Comparison of ENCODE assay signal across 1 cellular context in genomic region chr6:30914076-30914853, GRCh38.
TF ChIP-seq lines count a peak whose summit lies in the region.

TSS of gene VARS2 (plus strand) at chr6:30914238. CDS start at chr6:30914837, 599 bp downstream.

TF ChIP-seq in K562, 482 proteins besides CTCF, POLR2A, EP300 and RAD21 (continued from another document and continues in another):
- TF ChIP-seq CREB5 (CRISPR knock-in tag; IDR thresholded peaks at IDR 0.05) (0 out of 2 replicates have a peak, but pooled peaks have one; percentile 75), JUN (IDR thresholded peaks at IDR 0.05; ENCODE audit: borderline replicate concordance, low read depth, low read length) (no peak), JUN (CRISPR knock-in tag; IDR thresholded peaks at IDR 0.05; ENCODE audit: borderline replicate concordance) (peak; percentile 32; the same call in 1 of the 2 replicates), POLR2AphosphoS2 (IDR thresholded peaks at IDR 0.05; ENCODE audit: low read length) (peak; percentile 92), FOXK2 (conservative IDR thresholded peaks at IDR 0.05 in 1 of 2, IDR thresholded peaks at IDR 0.05 in 1 of 2; ENCODE audit: low read depth in 2 of 2) (no peak), SIX5 (IDR thresholded peaks at IDR 0.05; ENCODE audit: borderline replicate concordance in 1 of 2, insufficient read depth in 1 of 2, low read depth in 1 of 2, low read length in 2 of 2) (no peak), GTF2A2 (tag; IDR thresholded peaks at IDR 0.05) (no peak), ARID1B (IDR thresholded peaks at IDR 0.05) (no peak; the same call in none of the 2 replicates), NUFIP1 (IDR thresholded peaks at IDR 0.05; ENCODE audit: partially characterized antibody) (no peak), TCF15 (CRISPR knock-in tag; IDR thresholded peaks at IDR 0.05) (no peak; the same call in 1 of the 2 replicates), PREB (CRISPR knock-in tag; IDR thresholded peaks at IDR 0.05) (peak; percentile 34; the same call in 1 of the 2 replicates), AFF1 (IDR thresholded peaks at IDR 0.05; ENCODE audit: low read depth in 1 of 2, partially characterized antibody in 2 of 2) (no peak), MTF1 (CRISPR knock-in tag; IDR thresholded peaks at IDR 0.05; ENCODE audit: borderline replicate concordance) (no peak), MTA3 (IDR thresholded peaks at IDR 0.05; ENCODE audit: borderline replicate concordance) (peak; percentile 96), ATF4 (CRISPR knock-in tag; IDR thresholded peaks at IDR 0.05) (peak; percentile 61), ZNF41 (CRISPR knock-in tag; conservative IDR thresholded peaks at IDR 0.05) (peak; percentile 72), ZNF12 (CRISPR knock-in tag; IDR thresholded peaks at IDR 0.05) (no peak), MCM3 (IDR thresholded peaks at IDR 0.05) (no peak), TFE3 (CRISPR knock-in tag; IDR thresholded peaks at IDR 0.05) (no peak), KLF16 (IDR thresholded peaks at IDR 0.05) (no peak), ZBTB33 (CRISPR knock-in tag; IDR thresholded peaks at IDR 0.05) (peak; percentile 94), MED1 (CRISPR knock-in tag; IDR thresholded peaks at IDR 0.05; ENCODE audit: borderline replicate concordance) (no peak), GTF2F1 (IDR thresholded peaks at IDR 0.05; ENCODE audit: low read depth, low read length) (no peak; the same call in 1 of the 2 replicates), TRIM28 (IDR thresholded peaks at IDR 0.05) (no peak), CLOCK (CRISPR knock-in tag; IDR thresholded peaks at IDR 0.05; ENCODE audit: borderline replicate concordance) (no peak), CEBPB (tag; IDR thresholded peaks at IDR 0.05) (no peak), SRF (CRISPR knock-in tag; IDR thresholded peaks at IDR 0.05) (no peak), ZBTB43 (CRISPR knock-in tag; IDR thresholded peaks at IDR 0.05) (no peak), RBM34 (IDR thresholded peaks at IDR 0.05; ENCODE audit: borderline replicate concordance, insufficient read depth, low read length) (0 out of 2 replicates have a peak, but pooled peaks have one; percentile 39), ZBTB49 (CRISPR knock-in tag; IDR thresholded peaks at IDR 0.05; ENCODE audit: borderline replicate concordance) (no peak), USF1 (CRISPR knock-in tag; IDR thresholded peaks at IDR 0.05) (no peak; the same call in 1 of the 2 replicates), STAT5B (CRISPR knock-in tag; IDR thresholded peaks at IDR 0.05) (no peak), NFE2L1 (tag; IDR thresholded peaks at IDR 0.05; ENCODE audit: borderline replicate concordance, low read depth) (no peak), TEAD4 (IDR thresholded peaks at IDR 0.05; ENCODE audit: low read length) (peak; percentile 65), TEAD4 (CRISPR knock-in tag; IDR thresholded peaks at IDR 0.05; ENCODE audit: borderline replicate concordance) (no peak), ZNF384 (IDR thresholded peaks at IDR 0.05; ENCODE audit: low read depth, low read length) (no peak), SP1 (CRISPR knock-in tag; IDR thresholded peaks at IDR 0.05) (peak; percentile 83), MXI1 (IDR thresholded peaks at IDR 0.05; ENCODE audit: low read depth, low read length) (peak; percentile 26; the same call in 1 of the 2 replicates), ZNF263 (CRISPR knock-in tag; IDR thresholded peaks at IDR 0.05; ENCODE audit: borderline replicate concordance) (0 out of 2 replicates have a peak, but pooled peaks have one; percentile 51), SMC3 (conservative IDR thresholded peaks at IDR 0.05; ENCODE audit: insufficient read depth, low read depth, low read length) (peak; percentile 54), KAT7 (CRISPR knock-in tag; IDR thresholded peaks at IDR 0.05; ENCODE audit: borderline replicate concordance) (no peak)
